ENCODE assay signal across 1 cellular context in genomic region chr1:180778782-180779398, GRCh38.
TF ChIP-seq lines count a peak whose summit lies in the region.

No MANE protein-coding gene starts in this region.

TF ChIP-seq in HCT116, 20 proteins besides CTCF, POLR2A, EP300 and RAD21 (continued from another document):
- TF ChIP-seq SP1 (IDR thresholded peaks at IDR 0.05; ENCODE audit: low read depth) = no peak
- no peak for TF ChIP-seq ZNF274 (IDR thresholded peaks at IDR 0.05; ENCODE audit: low read depth, low read length)
- no peak for TF ChIP-seq CEBPB (IDR thresholded peaks at IDR 0.05; ENCODE audit: low read depth)
- TF ChIP-seq EGR1 (IDR thresholded peaks at IDR 0.05; ENCODE audit: low read depth) = no peak
- no peak for TF ChIP-seq CBX3 (IDR thresholded peaks at IDR 0.05; ENCODE audit: low read depth)
- no peak for TF ChIP-seq SIN3A (IDR thresholded peaks at IDR 0.05; ENCODE audit: low read depth)
- no peak for TF ChIP-seq ZFX (IDR thresholded peaks at IDR 0.05)
- TF ChIP-seq ELF1 (IDR thresholded peaks at IDR 0.05; ENCODE audit: borderline replicate concordance, low read depth) = no peak
- no peak for TF ChIP-seq MAX (IDR thresholded peaks at IDR 0.05)
- no peak for TF ChIP-seq JUND (IDR thresholded peaks at IDR 0.05)
- no peak for TF ChIP-seq POLR2AphosphoS5 (IDR thresholded peaks at IDR 0.05; ENCODE audit: low read depth, low read length)
- TF ChIP-seq ZBTB33 (IDR thresholded peaks at IDR 0.05; ENCODE audit: extremely low read depth, insufficient replicate concordance, low read length) = no peak
- TF ChIP-seq EZH2 (IDR thresholded peaks at IDR 0.05) = no peak
